ENCODE assay signal across 19 cellular contexts in the genomic region with DNA sequence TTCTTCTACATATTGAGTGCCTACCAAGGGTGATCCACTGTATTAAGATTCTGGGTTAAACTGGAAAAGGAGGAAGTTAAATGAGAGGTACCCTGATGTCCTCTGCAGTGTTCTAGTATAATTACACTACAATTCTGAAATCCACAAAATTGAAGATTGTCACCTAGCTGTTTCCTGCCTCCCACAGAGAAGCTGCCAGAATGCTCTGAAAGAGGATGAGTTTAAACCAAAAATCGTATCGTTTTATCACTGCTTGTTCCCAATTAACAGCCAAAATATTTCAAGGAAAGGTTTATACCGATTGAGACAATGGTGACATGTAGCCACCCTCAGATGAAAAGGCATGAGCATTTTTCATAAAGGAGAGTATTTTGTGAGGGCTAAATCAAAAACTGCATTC. TPM values are rescaled to one million over a fixed set of nuclear protein-coding genes. Genes with fewer than 3 reads are reported as not detected.
"Had no signal": no experiment of that assay in that cellular context is flagged by ENCODE, and none has a peak within 500 bp of the region (broad histone marks: within the 10 kb centered on the region; RNA-seq: fewer than 3 reads in every experiment).

No MANE protein-coding gene starts in this region.

- H3K36me3 ChIP-seq: Peyer's patch, SJSA1 had no signal

- ATAC-seq: Right ventricle myocardium inferior had no signal

- H3K4me3 ChIP-seq: Peyer's patch, SJSA1, SK-N-MC had no signal

- H3K27ac ChIP-seq: Peyer's patch, SJSA1, SK-N-MC had no signal

- H3K4me1 ChIP-seq: Peyer's patch had no signal

- DNase-seq: KBM-7, MV-4-11, NCI-H1048, NCI-H1105, NCI-H1417, NCI-H1436 treated with DMSO at 0.1 percent for 48 hours, NCI-H1694, NCI-H187 treated with DMSO at 0.1 percent for 48 hours, NCI-H2029 treated with DMSO at 0.1 percent for 48 hours, NCI-H2171 treated with DMSO at 0.1 percent for 48 hours, NCI-H524, NCI-H526 treated with DMSO at 0.1 percent for 48 hours, NCI-H774, Peyer's patch, SIG-M5 had no signal

- H3K27me3 ChIP-seq: Peyer's patch, SJSA1 had no signal

- H3K9me3 ChIP-seq: Peyer's patch, SJSA1 had no signal

RNA-seq across cellular contexts. Expression of a gene that starts 28.0 kb away (rescaled TPM):
- total RNA-seq: HT-29 had no signal
